ENCODE assay signal across 13 cellular contexts in genomic region chr12:6790496-6791150, GRCh38. TPM values are rescaled to one million over a fixed set of nuclear protein-coding genes. Genes with fewer than 3 reads are reported as not detected.
DNase-seq lines count a peak whose midpoint lies in the region; ATAC-seq, FAIRE-seq and TF ChIP-seq lines count a peak whose summit lies in the region.
"Had no signal": no experiment of that assay in that cellular context is flagged by ENCODE, and none has a peak within 500 bp of the region (broad histone marks: within the 10 kb centered on the region; RNA-seq: fewer than 3 reads in every experiment).

No MANE protein-coding gene starts in this region.

- H3K9ac ChIP-seq in kidney (ENCODE audit: low read length in 2 of 2) = no peak overlapping the region

- peak overlapping the region; percentile 70 for H3K4me3 Mint-ChIP-seq in activated naive CD8-positive, alpha-beta T cell treated with anti-CD3 and anti-CD28 coated beads, Interleukin-2, amount 50 U/mL, for 24 hours
- no peak overlapping the region for H3K4me3 Mint-ChIP-seq in activated naive CD8-positive, alpha-beta T cell treated with anti-CD3 and anti-CD28 coated beads for 36 hours

- H3K27ac Mint-ChIP-seq in activated naive CD8-positive, alpha-beta T cell treated with anti-CD3 and anti-CD28 coated beads, Interleukin-2, amount 50 U/mL, for 24 hours = no peak overlapping the region
- H3K27ac Mint-ChIP-seq in activated naive CD8-positive, alpha-beta T cell treated with anti-CD3 and anti-CD28 coated beads for 36 hours = no peak overlapping the region

- no peaks in the 10 kb centered on the region for H3K36me3 Mint-ChIP-seq in activated naive CD8-positive, alpha-beta T cell treated with anti-CD3 and anti-CD28 coated beads, Interleukin-2, amount 50 U/mL, for 24 hours (ENCODE audit: low read depth)
- no peaks in the 10 kb centered on the region for H3K36me3 Mint-ChIP-seq in activated naive CD8-positive, alpha-beta T cell treated with anti-CD3 and anti-CD28 coated beads for 36 hours
- H3K36me3 Mint-ChIP-seq: IgD-negative memory B cell had no signal

- H3K9me3 Mint-ChIP-seq in activated naive CD8-positive, alpha-beta T cell treated with anti-CD3 and anti-CD28 coated beads, Interleukin-2, amount 50 U/mL, for 24 hours = no peaks in the 10 kb centered on the region
- H3K9me3 Mint-ChIP-seq in activated naive CD8-positive, alpha-beta T cell treated with anti-CD3 and anti-CD28 coated beads for 36 hours = no peaks in the 10 kb centered on the region
- H3K9me3 Mint-ChIP-seq: IgD-negative memory B cell had no signal

- peak overlapping the region; percentile 80 for H3K27ac ChIP-seq in effector memory CD4-positive, alpha-beta T cell (ENCODE audit: insufficient read depth, low read length, poor library complexity, severe bottlenecking)
- H3K27ac ChIP-seq in suprapubic skin = no peak overlapping the region
- H3K27ac ChIP-seq in kidney (ENCODE audit: low read depth in 2 of 2, low read length in 2 of 2) = no peak overlapping the region

- FAIRE-seq in kidney (lab: Jason Lieb, UNC) = no peak
- FAIRE-seq: astrocyte had no signal

- no peaks in the 10 kb centered on the region for H3K9me3 ChIP-seq in effector memory CD4-positive, alpha-beta T cell (ENCODE audit: control insufficient read depth, low read length)
- H3K9me3 ChIP-seq in suprapubic skin (no peaks in the 10 kb centered on the region), kidney (ENCODE audit: control insufficient read depth in 1 of 2, low read length in 2 of 2) (no peaks in the 10 kb centered on the region)

- no peak for TF ChIP-seq POLR2A in suprapubic skin (IDR thresholded peaks at IDR 0.05)

- peak overlapping the region; percentile 73 for H3K4me3 ChIP-seq in effector memory CD4-positive, alpha-beta T cell (ENCODE audit: insufficient read depth, low read depth, low read length, poor library complexity, severe bottlenecking)
- H3K4me3 ChIP-seq in suprapubic skin = peak overlapping the region; percentile 34
- H3K4me3 ChIP-seq in kidney (ENCODE audit: low read length in 2 of 2) = peak overlapping the region in 1 of 2 donors; percentile 28

- WGBS in suprapubic skin = 77% methylated on average over 12 of the region's 12 CpGs

- H3K36me3 ChIP-seq in effector memory CD4-positive, alpha-beta T cell (ENCODE audit: control insufficient read depth, insufficient read depth, low read length) = peaks cover 9% of the 10 kb centered on the region
- H3K36me3 ChIP-seq in suprapubic skin = no peaks in the 10 kb centered on the region
- no peaks in the 10 kb centered on the region for H3K36me3 ChIP-seq in kidney (ENCODE audit: control insufficient read depth in 1 of 2, insufficient read depth in 2 of 2, low read length in 2 of 2)

- no peak for DNase-seq in activated naive CD8-positive, alpha-beta T cell treated with anti-CD3 and anti-CD28 coated beads, Interleukin-2, amount 50 U/mL, for 24 hours
- no peak for DNase-seq in activated naive CD8-positive, alpha-beta T cell treated with anti-CD3 and anti-CD28 coated beads for 36 hours
- DNase-seq in activated CD4-positive, alpha-beta T cell treated with anti-CD3 and anti-CD28 coated beads for 48 hours = peak; percentile 73
- DNase-seq in effector memory CD4-positive, alpha-beta T cell = peak in 2 of 3 donors; percentile 29 to 42
- DNase-seq in suprapubic skin (ENCODE audit: low spot score in 2 of 2) (no peak), kidney (no peak), SKM-1 treated with dmso at 0.1 percent for 144 hours (lab: John Stamatoyannopoulos, UW; ENCODE audit: unreplicated experiment) (no peak)
- DNase-seq: activated CD8-positive, alpha-beta memory T cell treated with anti-CD3 and anti-CD28 coated beads for 24 hours; NCI-H2107 had no signal

- no peaks in the 10 kb centered on the region for H3K27me3 ChIP-seq in effector memory CD4-positive, alpha-beta T cell (replicated peaks; ENCODE audit: control insufficient read depth, insufficient read depth, low read length, poor library complexity, severe bottlenecking)
- no peaks in the 10 kb centered on the region for H3K27me3 ChIP-seq in suprapubic skin

- peaks cover 5% of the 10 kb centered on the region for H3K27me3 Mint-ChIP-seq in activated naive CD8-positive, alpha-beta T cell treated with anti-CD3 and anti-CD28 coated beads, Interleukin-2, amount 50 U/mL, for 24 hours
- peaks cover 4% of the 10 kb centered on the region for H3K27me3 Mint-ChIP-seq in activated naive CD8-positive, alpha-beta T cell treated with anti-CD3 and anti-CD28 coated beads for 36 hours

- peaks cover 60% of the 10 kb centered on the region for H3K4me1 Mint-ChIP-seq in activated naive CD8-positive, alpha-beta T cell treated with anti-CD3 and anti-CD28 coated beads, Interleukin-2, amount 50 U/mL, for 24 hours
- H3K4me1 Mint-ChIP-seq in activated naive CD8-positive, alpha-beta T cell treated with anti-CD3 and anti-CD28 coated beads for 36 hours = peaks cover 47% of the 10 kb centered on the region

- TF ChIP-seq CTCF in suprapubic skin (IDR thresholded peaks at IDR 0.05) = no peak
- no peak for TF ChIP-seq CTCF in kidney (IDR thresholded peaks at IDR 0.05; ENCODE audit: borderline replicate concordance, extremely low read depth, insufficient read depth)

- peaks cover 47% of the 10 kb centered on the region for H3K4me1 ChIP-seq in effector memory CD4-positive, alpha-beta T cell (ENCODE audit: control insufficient read depth, insufficient read depth, low read length, poor library complexity, severe bottlenecking)
- no peaks in the 10 kb centered on the region for H3K4me1 ChIP-seq in suprapubic skin
- peaks cover 0 to 4% of the 10 kb centered on the region in 2 donors for H3K4me1 ChIP-seq in kidney (ENCODE audit: control insufficient read depth in 1 of 2, insufficient read depth in 1 of 2, low read depth in 1 of 2, low read length in 2 of 2)

- no peak for ATAC-seq in activated naive CD8-positive, alpha-beta T cell treated with anti-CD3 and anti-CD28 coated beads, Interleukin-2, amount 50 U/mL, for 24 hours
- ATAC-seq in HG02588 (IDR thresholded peaks at IDR 0.05; ENCODE audit: unreplicated experiment) = no peak

- no peak for TF ChIP-seq EP300 in suprapubic skin (IDR thresholded peaks at IDR 0.05)

- intact Hi-C loops in kidney (cut with DNase I) = no loop called here

RNA-seq across cellular contexts. Expression of gene CD4, which starts 1.3 kb away (rescaled TPM):
- total RNA-seq in activated naive CD8-positive, alpha-beta T cell treated with anti-CD3 and anti-CD28 coated beads for 36 hours = 1 to 10 TPM; 2.2 to 2.5 TPM
- total RNA-seq in suprapubic skin (1 to 10 TPM; 2.5 to 5.4 (median 3.9) TPM), kidney (38.1 TPM)
- polyA plus RNA-seq in kidney (ENCODE audit: insufficient read depth, low read depth, low replicate concordance) = 12.2 TPM

RNA-seq across cellular contexts. Expression of gene LAG3, which starts 18.3 kb away (rescaled TPM):
- total RNA-seq in activated naive CD8-positive, alpha-beta T cell treated with anti-CD3 and anti-CD28 coated beads for 36 hours = 10 to 100 TPM; 64.8 to 67.7 TPM
- total RNA-seq in suprapubic skin = 1 to 10 TPM in 1 of 4 donors, under 1 TPM in 1, not detected in 2; 0.60 to 1.4 TPM
- 1.3 TPM for total RNA-seq in kidney
- not detected for polyA plus RNA-seq in kidney (ENCODE audit: insufficient read depth, low read depth, low replicate concordance)
- total RNA-seq: skeletal muscle tissue had no signal

RNA-seq across cellular contexts. Expression of gene PTMS, which starts 24.5 kb away (rescaled TPM):
- total RNA-seq in activated naive CD8-positive, alpha-beta T cell treated with anti-CD3 and anti-CD28 coated beads for 36 hours = 10 to 100 TPM; 23.3 to 25.1 TPM
- total RNA-seq in suprapubic skin (100 to 1,000 TPM in 2 of 4 donors, 10 to 100 TPM in 2; 91.2 to 128 (median 99.8) TPM), kidney (269 TPM)
- polyA plus RNA-seq in kidney (ENCODE audit: insufficient read depth, low read depth, low replicate concordance) = 590 TPM

RNA-seq across cellular contexts. Expression of gene GPR162, which starts 31.0 kb away (rescaled TPM):
- under 1 TPM; 0.54 to 0.76 TPM for total RNA-seq in activated naive CD8-positive, alpha-beta T cell treated with anti-CD3 and anti-CD28 coated beads for 36 hours
- 1 to 10 TPM in 2 of 4 donors, under 1 TPM in 2; 0.47 to 2.1 (median 1.0) TPM for total RNA-seq in suprapubic skin
- 5.0 TPM for total RNA-seq in kidney
- 9.8 TPM for polyA plus RNA-seq in kidney (ENCODE audit: insufficient read depth, low read depth, low replicate concordance)
- polyA plus RNA-seq: IgD-negative memory B cell had no signal

RNA-seq across cellular contexts. Expression of gene P3H3, which starts 37.6 kb away (rescaled TPM):
- total RNA-seq in activated naive CD8-positive, alpha-beta T cell treated with anti-CD3 and anti-CD28 coated beads for 36 hours = under 1 TPM; 0.36 to 0.60 TPM
- total RNA-seq in suprapubic skin = 10 to 100 TPM in 3 of 4 donors, 1 to 10 TPM in 1; 5.0 to 30.5 (median 14.3) TPM
- total RNA-seq in kidney = 17.0 TPM
- 18.5 TPM for polyA plus RNA-seq in kidney (ENCODE audit: insufficient read depth, low read depth, low replicate concordance)
- polyA plus RNA-seq: IgD-negative memory B cell had no signal

Comparison
In these comparisons a context has a peak if more than half of its experiments do, and no peak if none do; other contexts are left out.
1. DNase-seq: peak in activated CD4-positive, alpha-beta T cell treated with anti-CD3 and anti-CD28 coated beads for 48 hours (single experiment) and effector memory CD4-positive, alpha-beta T cell (2 of 3); none in activated naive CD8-positive, alpha-beta T cell treated with anti-CD3 and anti-CD28 coated beads, Interleukin-2, amount 50 U/mL, for 24 hours (single experiment), activated naive CD8-positive, alpha-beta T cell treated with anti-CD3 and anti-CD28 coated beads for 36 hours (single experiment), suprapubic skin (0 of 2), kidney (single experiment) and SKM-1 treated with dmso at 0.1 percent for 144 hours (single experiment).
2. RNA of gene LAG3, which starts 18.3 kb away (total RNA-seq): 64.8 to 67.7 TPM in activated naive CD8-positive, alpha-beta T cell treated with anti-CD3 and anti-CD28 coated beads for 36 hours; 1.3 TPM in kidney (single experiment) and 0.60 to 1.4 TPM in suprapubic skin; every median in the first group is over 10 times any median in the second.